ENCODE assay signal across 19 cellular contexts in the genomic region with DNA sequence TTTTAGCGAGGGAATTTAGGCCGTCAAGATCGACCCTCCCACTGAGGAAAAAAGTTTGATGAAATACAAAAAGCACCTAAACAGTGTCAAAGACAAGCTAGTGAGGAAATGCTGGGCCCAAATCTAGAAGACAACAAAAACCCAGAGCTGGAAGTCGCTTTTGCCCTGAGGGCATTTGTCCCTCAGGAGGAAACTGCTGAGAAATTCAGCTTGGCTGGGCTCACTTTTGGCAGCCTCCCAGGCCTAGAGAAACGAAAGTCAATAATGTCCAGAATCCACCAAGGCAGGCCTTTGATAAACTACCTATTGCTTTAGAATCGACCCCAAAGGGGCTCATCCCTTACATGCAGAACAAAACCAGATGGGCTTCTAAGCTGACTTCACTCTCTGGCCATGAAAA. TPM values are rescaled to one million over a fixed set of nuclear protein-coding genes. Genes with fewer than 3 reads are reported as not detected.
DNase-seq lines count a peak whose midpoint lies in the region; ATAC-seq and TF ChIP-seq lines count a peak whose summit lies in the region.
"Had no signal": no experiment of that assay in that cellular context is flagged by ENCODE, and none has a peak within 500 bp of the region (broad histone marks: within the 10 kb centered on the region; RNA-seq: fewer than 3 reads in every experiment).

No MANE protein-coding gene starts in this region.

- H3K4me1 ChIP-seq in A673 (ENCODE audit: insufficient read depth, low read length, poor library complexity, severe bottlenecking) (no peaks in the 10 kb centered on the region), PC-3 (ENCODE audit: insufficient read depth, low read length) (no peaks in the 10 kb centered on the region), smooth muscle cell (ENCODE audit: low read depth) (no peaks in the 10 kb centered on the region)
- H3K4me1 ChIP-seq: foreskin keratinocyte, tibial artery had no signal

- H2AFZ ChIP-seq in PC-3 (ENCODE audit: low read length): no peak overlapping the region
- H2AFZ ChIP-seq in smooth muscle cell (ENCODE audit: low read depth): no peak overlapping the region

- POLR2A ChIA-PET in A673 (lab: Charles Lee; ENCODE audit: low non-redundant PET): no interaction called here
- POLR2A ChIA-PET in PC-3 (lab: Charles Lee; ENCODE audit: unreplicated experiment): no interaction called here

- no peaks in the 10 kb centered on the region for H3K79me2 ChIP-seq in PC-3 (ENCODE audit: low read length)
- no peaks in the 10 kb centered on the region for H3K79me2 ChIP-seq in smooth muscle cell (ENCODE audit: low read depth)

- H3K27me3 ChIP-seq in A673 (replicated peaks; ENCODE audit: insufficient read depth, low read depth, low read length, poor library complexity) (no peaks in the 10 kb centered on the region), PC-3 (ENCODE audit: low read length) (no peaks in the 10 kb centered on the region), smooth muscle cell (ENCODE audit: low read depth) (no peaks in the 10 kb centered on the region)

- TF ChIP-seq CTCF in A673 (conservative IDR thresholded peaks at IDR 0.05; ENCODE audit: low read depth, low read length) (no peak), PC-3 (conservative IDR thresholded peaks at IDR 0.05; ENCODE audit: low read depth, low read length) (no peak), smooth muscle cell (IDR thresholded peaks at IDR 0.05; ENCODE audit: borderline replicate concordance, insufficient read depth, poor library complexity, severe bottlenecking) (no peak)

- H3K36me3 Mint-ChIP-seq in T-helper 17 cell (ENCODE audit: low read depth): no peaks in the 10 kb centered on the region

- CTCF ChIA-PET in A673 (lab: Charles Lee) (no interaction called here), PC-3 (lab: Charles Lee) (no interaction called here)

- H3K9ac ChIP-seq in PC-3 (ENCODE audit: low read length) (no peak overlapping the region), smooth muscle cell (ENCODE audit: low read depth) (no peak overlapping the region)

- H3K27me3 Mint-ChIP-seq in T-helper 17 cell: peaks cover 11% of the 10 kb centered on the region

- H4K20me1 ChIP-seq in PC-3 (ENCODE audit: low read length): no peaks in the 10 kb centered on the region
- no peaks in the 10 kb centered on the region for H4K20me1 ChIP-seq in smooth muscle cell (ENCODE audit: low read depth)

- H3K9me3 ChIP-seq in A673 (ENCODE audit: low read depth, low read length, poor library complexity, severe bottlenecking) (no peaks in the 10 kb centered on the region), PC-3 (ENCODE audit: low read length) (no peaks in the 10 kb centered on the region), T-helper 17 cell (ENCODE audit: control insufficient read depth, low read length, poor library complexity, severe bottlenecking) (no peaks in the 10 kb centered on the region), smooth muscle cell (replicated peaks; ENCODE audit: low read depth) (no peaks in the 10 kb centered on the region)
- H3K9me3 ChIP-seq: tibial artery had no signal

- H3K27ac Mint-ChIP-seq in T-helper 17 cell: no peak overlapping the region
- H3K27ac Mint-ChIP-seq: T-helper 1 cell treated with Interleukin-12 subunit alpha and Interleukin-12 subunit beta and Interleukin-4 antibody, amounts not matched to agents 30 μg/mL and 1 μg/mL, for 36 hours had no signal

- DNase-seq in A673 (ENCODE audit: low spot score) (peak; percentile 47), DMS79 treated with DMSO at 0.1 percent for 48 hours (lab: John Stamatoyannopoulos, UW) (peak; percentile 66), PC-3 (peak; percentile 48), foreskin melanocyte (peak; percentile 17), SW480 (ENCODE audit: low spot score) (no peak), T-helper 17 cell (no peak), smooth muscle cell (lab: John Stamatoyannopoulos, UW; ENCODE audit: unreplicated experiment) (no peak)
- no peak for DNase-seq in activated CD8-positive, alpha-beta memory T cell treated with anti-CD3 and anti-CD28 coated beads, Interleukin-2, amount 50 U/mL, for 48 hours
- DNase-seq: activated CD4-positive, CD25-positive, alpha-beta regulatory T cell treated with anti-CD3 and anti-CD28 coated beads, Interleukin-2, amount 50 U/mL, for 72 hours; activated naive CD4-positive, alpha-beta T cell treated with anti-CD3 and anti-CD28 coated beads, Interleukin-2, amount 50 U/mL, for 16 hours; foreskin keratinocyte; IMR-90; right cardiac atrium; stimulated activated CD4-positive, alpha-beta T cell treated with anti-CD3 and anti-CD28 coated beads, Interleukin-2, amount 100 ng/mL, for 48 hours; tibial artery had no signal

- 71% methylated on average over 6 of the region's 6 CpGs for WGBS in smooth muscle cell (ENCODE audit: low lambda C conversion rate)

- H3K36me3 ChIP-seq in A673 (ENCODE audit: insufficient read depth, low read length, poor library complexity, severe bottlenecking) (no peaks in the 10 kb centered on the region), PC-3 (ENCODE audit: low read depth, low read length) (no peaks in the 10 kb centered on the region), smooth muscle cell (ENCODE audit: low read depth) (no peaks in the 10 kb centered on the region)
- H3K36me3 ChIP-seq: tibial artery had no signal

- H3K4me3 ChIP-seq in A673 (ENCODE audit: low read depth, low read length, poor library complexity, severe bottlenecking) (no peak overlapping the region), PC-3 (ENCODE audit: low read length) (no peak overlapping the region), smooth muscle cell (no peak overlapping the region)
- H3K4me3 ChIP-seq: tibial artery had no signal

- H3K4me3 Mint-ChIP-seq in T-helper 17 cell: no peak overlapping the region
- H3K4me3 Mint-ChIP-seq: neural crest cell; T-helper 1 cell treated with Interleukin-12 subunit alpha and Interleukin-12 subunit beta and Interleukin-4 antibody, amounts not matched to agents 30 μg/mL and 1 μg/mL, for 36 hours had no signal

- no peak for ATAC-seq in PC-3
- no peak for ATAC-seq in T-helper 17 cell
- ATAC-seq: foreskin keratinocyte, HCT116, right cardiac atrium had no signal

- H3K4me2 ChIP-seq in PC-3 (ENCODE audit: low read length) (no peak overlapping the region), smooth muscle cell (no peak overlapping the region)

- no peaks in the 10 kb centered on the region for H3K9me2 ChIP-seq in PC-3 (replicated peaks; ENCODE audit: low read length)

- H3K27ac ChIP-seq in A673 (ENCODE audit: low read depth, low read length, poor library complexity, severe bottlenecking) (no peak overlapping the region), PC-3 (ENCODE audit: low read length) (no peak overlapping the region), smooth muscle cell (ENCODE audit: low read depth) (no peak overlapping the region)
- H3K27ac ChIP-seq: foreskin keratinocyte, tibial artery had no signal

- intact Hi-C loops in A673 (cut with micrococcal nuclease; ENCODE audit: unreplicated experiment): no loop called here
- intact Hi-C loops in PC-3 (cut with micrococcal nuclease): no loop called here

- no peaks in the 10 kb centered on the region for H3K4me1 Mint-ChIP-seq in T-helper 17 cell
- H3K4me1 Mint-ChIP-seq: neural crest cell had no signal

- BruUV-seq in A673 (replicated peaks; lab: Mats Ljungman, UMichigan) (no TSS peak), PC-3 (replicated peaks; lab: Mats Ljungman, UMichigan) (no TSS peak)

- H3F3A ChIP-seq in PC-3 (ENCODE audit: low read length, unreplicated experiment): no peaks in the 10 kb centered on the region
- H3F3A ChIP-seq in smooth muscle cell (ENCODE audit: low read depth): no peaks in the 10 kb centered on the region

RNA-seq across cellular contexts. Expression of a gene that starts 38.9 kb away (rescaled TPM):
- total RNA-seq in A673 (2021) (0.69 and 0.92 TPM in 2 replicates), PC-3 (2014; rRNA removed) (not detected in 2 replicates), T-helper 17 cell (not detected), smooth muscle cell (not detected in 2 replicates)
- 0.31 TPM in 1 of 2 replicates, not detected in the other for polyA plus RNA-seq in smooth muscle cell
- total RNA-seq: lung microvascular endothelial cell, right cardiac atrium had no signal

Comparison
In these comparisons a context has a peak if more than half of its experiments do, and no peak if none do; other contexts are left out.
1. DNase-seq: peak in A673 (single experiment), DMS79 treated with DMSO at 0.1 percent for 48 hours (single experiment), PC-3 (single experiment) and foreskin melanocyte (single experiment); none in SW480 (single experiment), activated CD8-positive, alpha-beta memory T cell treated with anti-CD3 and anti-CD28 coated beads, Interleukin-2, amount 50 U/mL, for 48 hours (single experiment), T-helper 17 cell (0 of 3) and smooth muscle cell (single experiment).